ENCODE assay signal across 17 cellular contexts in genomic region chr19:5134683-5135082, GRCh38.
A peak's percentile ranks its signal among the peaks of the same experiment; 100 is the strongest.
DNase-seq lines count a peak whose midpoint lies in the region; ATAC-seq, FAIRE-seq and TF ChIP-seq lines count a peak whose summit lies in the region.
"Had no signal": no experiment of that assay in that cellular context is flagged by ENCODE, and none has a peak within 500 bp of the region (broad histone marks: within the 10 kb centered on the region; RNA-seq: fewer than 3 reads in every experiment).

No MANE protein-coding gene starts in this region.

- H3K36me3 ChIP-seq in HepG2 (replicated peaks in 1 of 2; ENCODE audit: control insufficient read depth in 1 of 2, insufficient read depth in 2 of 2, low read length in 2 of 2) (peaks cover 12 to 41% of the 10 kb centered on the region in 2 experiments; a peak in 4 of 5 replicates), right lobe of liver (peaks cover 0 to 50% (median 6%) of the 10 kb centered on the region in 4 donors), Karpas-422 (ENCODE audit: insufficient read depth, low read length) (peaks cover 22% of the 10 kb centered on the region)

- TF ChIP-seq EP300 in HepG2 (IDR thresholded peaks at IDR 0.05; ENCODE audit: low read depth in 2 of 2, low read length in 2 of 2) = no peak
- TF ChIP-seq EP300 in HepG2 (CRISPR knock-in tag; IDR thresholded peaks at IDR 0.05; ENCODE audit: borderline replicate concordance) = no peak

- H3K79me2 ChIP-seq in HepG2 (ENCODE audit: insufficient read depth, low read length) (no peaks in the 10 kb centered on the region), Karpas-422 (ENCODE audit: low read length) (peaks cover 30% of the 10 kb centered on the region)

- POLR2A ChIA-PET in HepG2 (lab: Yijun Ruan, JAX) = no interaction called here

- H3K27ac ChIP-seq in HepG2 (ENCODE audit: extremely low read length, insufficient read depth, low read length) (no peak overlapping the region), right lobe of liver (no peak overlapping the region), Karpas-422 (ENCODE audit: low read length) (no peak overlapping the region)
- H3K27ac ChIP-seq: SK-N-MC had no signal

- H4K20me1 ChIP-seq in HepG2 (ENCODE audit: insufficient read depth, low read length) = no peaks in the 10 kb centered on the region
- peaks cover 5% of the 10 kb centered on the region; the same call in 1 of the 2 replicates for H4K20me1 ChIP-seq in Karpas-422 (ENCODE audit: insufficient read depth, low read depth, low read length)

- H3K4me3 Mint-ChIP-seq in activated T-helper 1 cell treated with anti-CD3 and anti-CD28 coated beads, Interleukin-12 subunit alpha, Interleukin-12 subunit beta, Interleukin-2, Interleukin-4 antibody, amounts not matched to agents 30 ng/mL and 10 ng/mL and 1 ng/mL, durations not matched to agents 14 hours and 24 hours and 36 hours = no peak overlapping the region
- H3K4me3 Mint-ChIP-seq in naive B cell = peak overlapping the region in 7 of 8 donors; percentile 22 to 84 (median 52)
- H3K4me3 Mint-ChIP-seq in stimulated activated naive B cell treated with anti-CD40 and anti-IgM and Interleukin-4, amounts not matched to agents 10 μg/mL and 1 μg/mL and 100 μg/mL, for 72 hours = peak overlapping the region; percentile 59 to 69
- no peak overlapping the region for H3K4me3 Mint-ChIP-seq in natural killer cell treated with Interleukin-12 subunit alpha and Interleukin-12 subunit beta and Interleukin-15 and Interleukin-18, amount 100 ng/mL, for 72 hours

- no peak for DNase-seq in HepG2 (ENCODE audit: low spot score)
- DNase-seq in right lobe of liver = no peak
- no peak for DNase-seq in activated T-helper 1 cell treated with anti-CD3 and anti-CD28 coated beads, Interleukin-12 subunit alpha, Interleukin-12 subunit beta, Interleukin-2, Interleukin-4 antibody, amounts not matched to agents 30 ng/mL and 10 ng/mL and 1 ng/mL, durations not matched to agents 14 hours and 24 hours and 36 hours (ENCODE audit: low spot score)
- no peak for DNase-seq in naive B cell
- no peak for DNase-seq in stimulated activated naive B cell treated with anti-CD40 and anti-IgM and Interleukin-4, amounts not matched to agents 10 μg/mL and 1 μg/mL and 100 μg/mL, for 72 hours
- DNase-seq in natural killer cell treated with Interleukin-12 subunit alpha and Interleukin-12 subunit beta and Interleukin-15 and Interleukin-18, amount 100 ng/mL, for 72 hours (ENCODE audit: low spot score) = no peak
- DNase-seq in germinal center (ENCODE audit: low spot score) = no peak
- no peak for DNase-seq in Karpas-422
- DNase-seq: ACHN, AML-193, Caco-2, DMS53, H7, NCI-H187, NCI-H748 treated with DMSO at 0.1 percent for 48 hours, PC-3 had no signal

- WGBS in HepG2 (ENCODE audit: low lambda C conversion rate) = 97% methylated on average over 7 of the region's 10 CpGs
- 93% methylated on average over 3 of the region's 10 CpGs for WGBS in right lobe of liver (ENCODE audit: insufficient coverage, low coverage, low lambda C conversion rate, missing lambda C conversion rate)

- H3K9me3 ChIP-seq in HepG2 (ENCODE audit: low read length) (no peaks in the 10 kb centered on the region), right lobe of liver (no peaks in the 10 kb centered on the region), Karpas-422 (ENCODE audit: low read length) (no peaks in the 10 kb centered on the region)
- H3K9me3 ChIP-seq: Caco-2 had no signal

- no peak for TF ChIP-seq RAD21 in HepG2 (CRISPR knock-in tag; IDR thresholded peaks at IDR 0.05)

- no peak for ATAC-seq in HepG2
- no peak for ATAC-seq in right lobe of liver
- no peak for ATAC-seq in naive B cell (ENCODE audit: low read depth in 2 of 2)
- no peak for ATAC-seq in stimulated activated naive B cell treated with anti-CD40 and anti-IgM and Interleukin-4, amounts not matched to agents 10 μg/mL and 1 μg/mL and 100 μg/mL, for 72 hours (replicated peaks)
- ATAC-seq in natural killer cell treated with Interleukin-12 subunit alpha and Interleukin-12 subunit beta and Interleukin-15 and Interleukin-18, amount 100 ng/mL, for 72 hours = no peak
- ATAC-seq: PC-3 had no signal

- peaks cover 20% of the 10 kb centered on the region for H3K4me1 Mint-ChIP-seq in activated T-helper 1 cell treated with anti-CD3 and anti-CD28 coated beads, Interleukin-12 subunit alpha, Interleukin-12 subunit beta, Interleukin-2, Interleukin-4 antibody, amounts not matched to agents 30 ng/mL and 10 ng/mL and 1 ng/mL, durations not matched to agents 14 hours and 24 hours and 36 hours (ENCODE audit: low read depth)
- peaks cover 57 to 72% (median 68%) of the 10 kb centered on the region in 3 donors for H3K4me1 Mint-ChIP-seq in naive B cell
- peaks cover 61 to 99% of the 10 kb centered on the region in 2 donors for H3K4me1 Mint-ChIP-seq in stimulated activated naive B cell treated with anti-CD40 and anti-IgM and Interleukin-4, amounts not matched to agents 10 μg/mL and 1 μg/mL and 100 μg/mL, for 72 hours
- peaks cover 28 to 34% of the 10 kb centered on the region in 2 donors for H3K4me1 Mint-ChIP-seq in natural killer cell treated with Interleukin-12 subunit alpha and Interleukin-12 subunit beta and Interleukin-15 and Interleukin-18, amount 100 ng/mL, for 72 hours (ENCODE audit: low read depth in 2 of 2)

- in situ Hi-C loops in HepG2 (cut with HindIII; ENCODE audit: extremely low pct_ligation_motif_present, low pct_unique_long_range_greater_than_20kb) = no loop called here

- intact Hi-C loops in HepG2 (cut with micrococcal nuclease; ENCODE audit: unreplicated experiment) = no loop called here
- intact Hi-C loops in right lobe of liver (cut with DNase I) = no loop called here
- intact Hi-C loops in activated T-helper 1 cell treated with anti-CD3 and anti-CD28 coated beads, Interleukin-12 subunit alpha, Interleukin-12 subunit beta, Interleukin-2, Interleukin-4 antibody, amounts not matched to agents 30 ng/mL and 10 ng/mL and 1 ng/mL, durations not matched to agents 14 hours and 24 hours and 36 hours (cut with micrococcal nuclease) = no loop called here

- no peak for FAIRE-seq in HepG2 (lab: Jason Lieb, UNC)

- H3K36me3 Mint-ChIP-seq in activated T-helper 1 cell treated with anti-CD3 and anti-CD28 coated beads, Interleukin-12 subunit alpha, Interleukin-12 subunit beta, Interleukin-2, Interleukin-4 antibody, amounts not matched to agents 30 ng/mL and 10 ng/mL and 1 ng/mL, durations not matched to agents 14 hours and 24 hours and 36 hours (ENCODE audit: low read depth) = peaks cover 24% of the 10 kb centered on the region
- peaks cover 8 to 21% of the 10 kb centered on the region in 2 donors for H3K36me3 Mint-ChIP-seq in naive B cell
- H3K36me3 Mint-ChIP-seq in stimulated activated naive B cell treated with anti-CD40 and anti-IgM and Interleukin-4, amounts not matched to agents 10 μg/mL and 1 μg/mL and 100 μg/mL, for 72 hours = peaks cover 67 to 88% of the 10 kb centered on the region in 2 donors
- peaks cover 5% of the 10 kb centered on the region for H3K36me3 Mint-ChIP-seq in natural killer cell treated with Interleukin-12 subunit alpha and Interleukin-12 subunit beta and Interleukin-15 and Interleukin-18, amount 100 ng/mL, for 72 hours

- CTCF ChIA-PET in HepG2 (lab: Yijun Ruan, JAX; ENCODE audit: low intra/inter-chr PET ratio, low total read pairs) = no interaction called here

- no peaks in the 10 kb centered on the region for H3K9me3 Mint-ChIP-seq in activated T-helper 1 cell treated with anti-CD3 and anti-CD28 coated beads, Interleukin-12 subunit alpha, Interleukin-12 subunit beta, Interleukin-2, Interleukin-4 antibody, amounts not matched to agents 30 ng/mL and 10 ng/mL and 1 ng/mL, durations not matched to agents 14 hours and 24 hours and 36 hours
- H3K9me3 Mint-ChIP-seq in naive B cell = peaks cover 0 to 4% (median 0%) of the 10 kb centered on the region in 7 donors
- H3K9me3 Mint-ChIP-seq in stimulated activated naive B cell treated with anti-CD40 and anti-IgM and Interleukin-4, amounts not matched to agents 10 μg/mL and 1 μg/mL and 100 μg/mL, for 72 hours = no peaks in the 10 kb centered on the region
- no peaks in the 10 kb centered on the region for H3K9me3 Mint-ChIP-seq in natural killer cell treated with Interleukin-12 subunit alpha and Interleukin-12 subunit beta and Interleukin-15 and Interleukin-18, amount 100 ng/mL, for 72 hours

- H3K27me3 ChIP-seq in HepG2 (ENCODE audit: control insufficient read depth in 1 of 2, insufficient read depth in 2 of 2, low read length in 2 of 2) (no peaks in the 10 kb centered on the region), right lobe of liver (no peaks in the 10 kb centered on the region), Karpas-422 (ENCODE audit: low read length) (no peaks in the 10 kb centered on the region)

- BruUV-seq in HepG2 (replicated peaks; lab: Mats Ljungman, UMichigan) = no TSS peak

- peak overlapping the region; percentile 5 for H3K27ac Mint-ChIP-seq in activated T-helper 1 cell treated with anti-CD3 and anti-CD28 coated beads, Interleukin-12 subunit alpha, Interleukin-12 subunit beta, Interleukin-2, Interleukin-4 antibody, amounts not matched to agents 30 ng/mL and 10 ng/mL and 1 ng/mL, durations not matched to agents 14 hours and 24 hours and 36 hours
- H3K27ac Mint-ChIP-seq in naive B cell = peak overlapping the region in 4 of 6 donors; percentile 57 to 100 (median 88)
- H3K27ac Mint-ChIP-seq in stimulated activated naive B cell treated with anti-CD40 and anti-IgM and Interleukin-4, amounts not matched to agents 10 μg/mL and 1 μg/mL and 100 μg/mL, for 72 hours = peak overlapping the region; percentile 88
- no peak overlapping the region for H3K27ac Mint-ChIP-seq in natural killer cell treated with Interleukin-12 subunit alpha and Interleukin-12 subunit beta and Interleukin-15 and Interleukin-18, amount 100 ng/mL, for 72 hours

- H3K4me3 ChIP-seq in HepG2 (replicated peaks in 1 of 3; ENCODE audit: insufficient read depth in 1 of 3, low read depth in 2 of 3, low read length in 3 of 3) = no peak overlapping the region
- H3K4me3 ChIP-seq in right lobe of liver = no peak overlapping the region
- no peak overlapping the region for H3K4me3 ChIP-seq in Karpas-422 (ENCODE audit: low read length)
- H3K4me3 ChIP-seq: SK-N-MC had no signal

- H3K9ac ChIP-seq in HepG2 (ENCODE audit: insufficient read depth, low read depth, low read length) (no peak overlapping the region), Karpas-422 (ENCODE audit: low read length) (no peak overlapping the region)

- TF ChIP-seq POLR2A in HepG2 (IDR thresholded peaks at IDR 0.05; ENCODE audit: insufficient read depth in 1 of 2, low read depth in 2 of 2, low read length in 2 of 2) (no peak), right lobe of liver (IDR thresholded peaks at IDR 0.05) (no peak)

- no peaks in the 10 kb centered on the region for H3K9me2 ChIP-seq in Karpas-422 (replicated peaks; ENCODE audit: insufficient read depth, low read length)

- TF ChIP-seq CTCF in HepG2 (CRISPR knock-in tag; IDR thresholded peaks at IDR 0.05) (no peak), right lobe of liver (IDR thresholded peaks at IDR 0.05) (no peak)

- no peak overlapping the region for H2AFZ ChIP-seq in HepG2 (ENCODE audit: low read length)
- H2AFZ ChIP-seq in Karpas-422 (ENCODE audit: low read length) = no peak overlapping the region

- H3K4me1 ChIP-seq in HepG2 (ENCODE audit: insufficient read depth, low read length) (no peaks in the 10 kb centered on the region), right lobe of liver (no peaks in the 10 kb centered on the region), Karpas-422 (ENCODE audit: low read length) (peaks cover 37% of the 10 kb centered on the region)

- H3K4me2 ChIP-seq in HepG2 (ENCODE audit: low read depth, low read length) (no peak overlapping the region), Karpas-422 (ENCODE audit: low read depth, low read length, poor library complexity, severe bottlenecking) (no peak overlapping the region)

- H3K27me3 Mint-ChIP-seq in activated T-helper 1 cell treated with anti-CD3 and anti-CD28 coated beads, Interleukin-12 subunit alpha, Interleukin-12 subunit beta, Interleukin-2, Interleukin-4 antibody, amounts not matched to agents 30 ng/mL and 10 ng/mL and 1 ng/mL, durations not matched to agents 14 hours and 24 hours and 36 hours (ENCODE audit: insufficient read depth) = peaks cover 2% of the 10 kb centered on the region
- H3K27me3 Mint-ChIP-seq in naive B cell = no peaks in the 10 kb centered on the region
- no peaks in the 10 kb centered on the region for H3K27me3 Mint-ChIP-seq in stimulated activated naive B cell treated with anti-CD40 and anti-IgM and Interleukin-4, amounts not matched to agents 10 μg/mL and 1 μg/mL and 100 μg/mL, for 72 hours
- H3K27me3 Mint-ChIP-seq in natural killer cell treated with Interleukin-12 subunit alpha and Interleukin-12 subunit beta and Interleukin-15 and Interleukin-18, amount 100 ng/mL, for 72 hours = no peaks in the 10 kb centered on the region

Comparison
In these comparisons a context has a peak if more than half of its experiments do, and no peak if none do; other contexts are left out.
1. H3K27ac Mint-ChIP-seq: peak in activated T-helper 1 cell treated with anti-CD3 and anti-CD28 coated beads, Interleukin-12 subunit alpha, Interleukin-12 subunit beta, Interleukin-2, Interleukin-4 antibody, amounts not matched to agents 30 ng/mL and 10 ng/mL and 1 ng/mL, durations not matched to agents 14 hours and 24 hours and 36 hours (single experiment), naive B cell (4 of 6) and stimulated activated naive B cell treated with anti-CD40 and anti-IgM and Interleukin-4, amounts not matched to agents 10 μg/mL and 1 μg/mL and 100 μg/mL, for 72 hours (single experiment); none in natural killer cell treated with Interleukin-12 subunit alpha and Interleukin-12 subunit beta and Interleukin-15 and Interleukin-18, amount 100 ng/mL, for 72 hours (0 of 2).
2. H3K4me3 Mint-ChIP-seq: peak in naive B cell (7 of 8) and stimulated activated naive B cell treated with anti-CD40 and anti-IgM and Interleukin-4, amounts not matched to agents 10 μg/mL and 1 μg/mL and 100 μg/mL, for 72 hours (2 of 2); none in activated T-helper 1 cell treated with anti-CD3 and anti-CD28 coated beads, Interleukin-12 subunit alpha, Interleukin-12 subunit beta, Interleukin-2, Interleukin-4 antibody, amounts not matched to agents 30 ng/mL and 10 ng/mL and 1 ng/mL, durations not matched to agents 14 hours and 24 hours and 36 hours (single experiment) and natural killer cell treated with Interleukin-12 subunit alpha and Interleukin-12 subunit beta and Interleukin-15 and Interleukin-18, amount 100 ng/mL, for 72 hours (single experiment).